Comparison of ENCODE assay signal across 12 cellular contexts in the genomic region with DNA sequence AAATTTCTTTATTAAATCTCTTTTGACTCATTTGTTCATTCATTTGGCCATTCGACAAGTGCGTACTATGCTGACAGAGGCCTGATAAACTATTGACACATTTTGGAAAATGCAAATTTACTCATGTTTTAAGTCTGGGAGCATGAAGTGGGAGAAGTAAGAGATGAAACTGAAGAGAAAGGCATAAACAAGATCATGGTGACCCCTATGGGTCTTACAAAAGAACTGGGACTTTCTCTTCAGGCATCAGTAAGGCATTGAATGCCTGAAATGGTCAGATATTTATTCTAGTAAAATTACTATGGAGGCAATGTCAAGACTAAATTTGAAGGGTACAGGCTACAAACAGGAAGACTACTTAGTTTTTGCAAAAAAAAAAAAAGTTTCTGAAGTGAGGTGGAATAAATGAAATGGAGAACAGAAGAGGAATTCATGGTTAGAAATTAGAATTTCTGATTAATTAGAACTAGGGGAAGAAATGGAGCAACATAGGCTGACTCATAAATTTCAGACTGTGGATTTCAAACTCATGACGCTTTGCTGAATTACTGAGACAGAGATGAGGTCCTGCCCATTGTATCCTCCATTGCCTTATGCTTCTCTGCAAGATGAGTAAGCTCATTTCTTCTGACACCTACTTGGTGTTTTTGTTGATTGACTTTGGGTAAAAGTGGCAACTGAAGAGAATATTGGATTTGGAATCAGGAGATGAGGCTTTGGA. TPM values are rescaled to one million over a fixed set of nuclear protein-coding genes. Genes with fewer than 3 reads are reported as not detected.
DNase-seq lines count a peak whose midpoint lies in the region; ATAC-seq, FAIRE-seq and TF ChIP-seq lines count a peak whose summit lies in the region.
"Had no signal": no experiment of that assay in that cellular context is flagged by ENCODE, and none has a peak within 500 bp of the region (broad histone marks: within the 10 kb centered on the region; RNA-seq: fewer than 3 reads in every experiment).

No MANE protein-coding gene starts in this region.

- no peak overlapping the region for H2AFZ ChIP-seq in hepatocyte

- H4K20me1 ChIP-seq in hepatocyte (ENCODE audit: insufficient read depth, poor library complexity, severe bottlenecking), result no peaks in the 10 kb centered on the region

- WGBS in A549 (ENCODE audit: missing lambda C conversion rate), result 62% methylated on average over 3 of the region's 3 CpGs
- WGBS in hepatocyte (ENCODE audit: low lambda C conversion rate, missing lambda C conversion rate), result 83% methylated on average over 3 of the region's 3 CpGs

- no peaks in the 10 kb centered on the region for H3K27me3 Mint-ChIP-seq in WTC11 (ENCODE audit: low read depth)
- H3K27me3 Mint-ChIP-seq in activated T-helper 2 cell treated with anti-CD3 and anti-CD28 coated beads, Interferon-gamma antibody, Interleukin-2, Interleukin-4, amounts not matched to agents 10 μg/mL and 5 μg/mL and 100 μg/mL, durations not matched to agents 14 hours and 24 hours and 36 hours (ENCODE audit: low read depth), result peaks cover 5% of the 10 kb centered on the region

- H3K9me2 ChIP-seq in hepatocyte (replicated peaks; ENCODE audit: insufficient read depth), result no peaks in the 10 kb centered on the region

- H3K4me3 ChIP-seq in A549 (no peak overlapping the region), hepatocyte (no peak overlapping the region)
- H3K4me3 ChIP-seq: tibial nerve had no signal

- no peak for DNase-seq in A549 (ENCODE audit: low read depth in 1 of 2, low spot score in 1 of 2)
- DNase-seq in HCEC 1CT, result peak; percentile 17
- no peak for DNase-seq in WTC11 (ENCODE audit: low spot score)
- no peak for DNase-seq in hepatocyte (ENCODE audit: low spot score)
- no peak for DNase-seq in HuH-7 (ENCODE audit: low spot score)
- DNase-seq in activated T-cell treated with anti-CD3 and anti-CD28 coated beads, Interleukin-2, amount 50 U/mL, for 1 hour, result no peak
- DNase-seq in globus pallidus (ENCODE audit: low spot score), result no peak
- DNase-seq in activated T-helper 2 cell treated with anti-CD3 and anti-CD28 coated beads, Interferon-gamma antibody, Interleukin-2, Interleukin-4, amounts not matched to agents 10 μg/mL and 5 μg/mL and 100 μg/mL, durations not matched to agents 14 hours and 24 hours and 36 hours (ENCODE audit: low spot score), result no peak
- DNase-seq: amniotic stem cell, retina had no signal

- H3K4me2 ChIP-seq in A549 (no peak overlapping the region), hepatocyte (no peak overlapping the region)

- H3K27me3 ChIP-seq in hepatocyte, result no peaks in the 10 kb centered on the region
- H3K27me3 ChIP-seq: tibial nerve had no signal

- ATAC-seq in A549 (peak in 1 of 2 experiments; percentile 70; a peak in 3 of 6 replicates), WTC11 (peak; percentile 70)

- H3K9me3 ChIP-seq in A549 (no peaks in the 10 kb centered on the region), hepatocyte (ENCODE audit: low read depth) (no peaks in the 10 kb centered on the region)
- H3K9me3 ChIP-seq: tibial nerve had no signal

- H3K4me1 ChIP-seq in A549, result no peaks in the 10 kb centered on the region
- H3K4me1 ChIP-seq in hepatocyte (ENCODE audit: insufficient read depth), result no peaks in the 10 kb centered on the region
- H3K4me1 ChIP-seq: tibial nerve had no signal

- POLR2A ChIA-PET in A549 (lab: Yijun Ruan, JAX), result no interaction called here
- POLR2A ChIA-PET in WTC11 (lab: Charles Lee), result no interaction called here

- H3K9me3 Mint-ChIP-seq in WTC11, result peaks cover 4% of the 10 kb centered on the region; the same call in 1 of the 2 replicates
- H3K9me3 Mint-ChIP-seq in activated T-helper 2 cell treated with anti-CD3 and anti-CD28 coated beads, Interferon-gamma antibody, Interleukin-2, Interleukin-4, amounts not matched to agents 10 μg/mL and 5 μg/mL and 100 μg/mL, durations not matched to agents 14 hours and 24 hours and 36 hours, result no peaks in the 10 kb centered on the region

- TF ChIP-seq CTCF in A549 (IDR thresholded peaks at IDR 0.05) (no peak), WTC11 (IDR thresholded peaks at IDR 0.05) (no peak), hepatocyte (IDR thresholded peaks at IDR 0.05; ENCODE audit: poor library complexity) (peak; percentile 30)

- intact Hi-C loops in activated T-helper 2 cell treated with anti-CD3 and anti-CD28 coated beads, Interferon-gamma antibody, Interleukin-2, Interleukin-4, amounts not matched to agents 10 μg/mL and 5 μg/mL and 100 μg/mL, durations not matched to agents 14 hours and 24 hours and 36 hours (cut with micrococcal nuclease), result no loop called here

- no peak for TF ChIP-seq POLR2A in A549 (IDR thresholded peaks at IDR 0.05; ENCODE audit: low read length)

- no peaks in the 10 kb centered on the region for H3K79me2 ChIP-seq in hepatocyte

- H3K4me3 Mint-ChIP-seq in WTC11, result no peak overlapping the region
- no peak overlapping the region for H3K4me3 Mint-ChIP-seq in activated T-helper 2 cell treated with anti-CD3 and anti-CD28 coated beads, Interferon-gamma antibody, Interleukin-2, Interleukin-4, amounts not matched to agents 10 μg/mL and 5 μg/mL and 100 μg/mL, durations not matched to agents 14 hours and 24 hours and 36 hours (ENCODE audit: low read depth)

- H3K36me3 ChIP-seq in hepatocyte (replicated peaks; ENCODE audit: insufficient read depth, low read depth), result no peaks in the 10 kb centered on the region
- H3K36me3 ChIP-seq: tibial nerve had no signal

- TF ChIP-seq EP300 in A549 (IDR thresholded peaks at IDR 0.05), result no peak

- peaks cover 21% of the 10 kb centered on the region for H3K36me3 Mint-ChIP-seq in WTC11
- H3K36me3 Mint-ChIP-seq in activated T-helper 2 cell treated with anti-CD3 and anti-CD28 coated beads, Interferon-gamma antibody, Interleukin-2, Interleukin-4, amounts not matched to agents 10 μg/mL and 5 μg/mL and 100 μg/mL, durations not matched to agents 14 hours and 24 hours and 36 hours (ENCODE audit: low read depth), result no peaks in the 10 kb centered on the region

- peaks cover 53% of the 10 kb centered on the region for H3K4me1 Mint-ChIP-seq in WTC11
- peaks cover 2% of the 10 kb centered on the region for H3K4me1 Mint-ChIP-seq in activated T-helper 2 cell treated with anti-CD3 and anti-CD28 coated beads, Interferon-gamma antibody, Interleukin-2, Interleukin-4, amounts not matched to agents 10 μg/mL and 5 μg/mL and 100 μg/mL, durations not matched to agents 14 hours and 24 hours and 36 hours (ENCODE audit: low read depth)

- 0 out of 2 replicates have a peak overlapping the region, but pooled peaks have one; percentile 50 for H3K27ac Mint-ChIP-seq in WTC11
- H3K27ac Mint-ChIP-seq in activated T-helper 2 cell treated with anti-CD3 and anti-CD28 coated beads, Interferon-gamma antibody, Interleukin-2, Interleukin-4, amounts not matched to agents 10 μg/mL and 5 μg/mL and 100 μg/mL, durations not matched to agents 14 hours and 24 hours and 36 hours, result no peak overlapping the region

- no peak overlapping the region for H3K27ac ChIP-seq in A549
- no peak overlapping the region for H3K27ac ChIP-seq in hepatocyte
- H3K27ac ChIP-seq: tibial nerve had no signal

- CTCF ChIA-PET in A549 (lab: Yijun Ruan, JAX) (no interaction called here), WTC11 (lab: Charles Lee) (interaction anchor here (0.6 to 1.2 kb wide), 3 partner anchors 30 to 799 kb away, joined by 3 to 4 read pairs (median 3); no protein-coding TSS in a partner anchor)

- no peak for FAIRE-seq in A549 (lab: Jason Lieb, UNC)

- TF ChIP-seq RAD21 in A549 (conservative IDR thresholded peaks at IDR 0.05 in 1 of 2, IDR thresholded peaks at IDR 0.05 in 1 of 2), result peak; percentile 19 to 46; a peak in 2 of 5 replicates

TF ChIP-seq in WTC11, 78 proteins besides CTCF, POLR2A, EP300 and RAD21 (continues in another document):
- TF ChIP-seq KAT7 (CRISPR knock-in tag; IDR thresholded peaks at IDR 0.05; ENCODE audit: borderline replicate concordance) (no peak), NR2C2 (CRISPR knock-in tag; IDR thresholded peaks at IDR 0.05) (no peak), EMX1 (CRISPR knock-in tag; IDR thresholded peaks at IDR 0.05) (no peak), ZNF317 (CRISPR knock-in tag; IDR thresholded peaks at IDR 0.05; ENCODE audit: borderline replicate concordance, low read depth) (no peak)

RNA-seq across cellular contexts. Expression of gene VSNL1, which starts 32.7 kb away (rescaled TPM):
- not detected in 2 replicates for polyA plus RNA-seq in A549 (2011; rRNA removed)
- not detected in 2 replicates for polyA plus RNA-seq in A549 (2012; cell fraction: cytosol; rRNA removed)
- not detected in 2 replicates for polyA plus RNA-seq in A549 (2012; cell fraction: nucleus; rRNA removed)
- not detected in 3 replicates for polyA plus RNA-seq in A549 (2017; fragmentation: RNase III; extraction: RNeasy Plus Mini Kit Qiagen cat#74134 plus additional on column Dnase treatment)
- polyA minus RNA-seq in A549 (2011; rRNA and poly(A)+ RNA removed), result not detected in 2 replicates
- 78.4 to 83.6 TPM (median 82.4 TPM) in 3 replicates for total RNA-seq in WTC11 (2021)
- 9.4 and 12.1 TPM in 2 replicates for total RNA-seq in hepatocyte
- polyA plus RNA-seq in hepatocyte, result 9.4 and 16.0 TPM in 2 replicates
- not detected in 2 replicates for total RNA-seq in activated T-helper 2 cell treated with anti-CD3 and anti-CD28 coated beads, Interferon-gamma antibody, Interleukin-2, Interleukin-4, amounts not matched to agents 10 μg/mL and 5 μg/mL and 100 μg/mL, durations not matched to agents 14 hours and 24 hours and 36 hours
- total RNA-seq: activated CD8-positive, alpha-beta memory T cell treated with anti-CD3 and anti-CD28 coated beads for 36 hours had no signal

RNA-seq across cellular contexts. Expression of gene RAD51AP2, which starts 55.0 kb away (rescaled TPM):
- not detected in 2 replicates for polyA plus RNA-seq in A549 (2011; rRNA removed)
- polyA plus RNA-seq in A549 (2012; cell fraction: cytosol; rRNA removed), result not detected in 2 replicates
- not detected in 2 replicates for polyA plus RNA-seq in A549 (2012; cell fraction: nucleus; rRNA removed)
- not detected in 3 replicates for polyA plus RNA-seq in A549 (2017; fragmentation: RNase III; extraction: RNeasy Plus Mini Kit Qiagen cat#74134 plus additional on column Dnase treatment)
- polyA minus RNA-seq in A549 (2011; rRNA and poly(A)+ RNA removed), result not detected in 2 replicates
- 0.26 to 0.37 TPM (median 0.30 TPM) in 3 replicates for total RNA-seq in WTC11 (2021)
- total RNA-seq in hepatocyte, result 0.24 and 0.40 TPM in 2 replicates
- 0.21 and 0.35 TPM in 2 replicates for polyA plus RNA-seq in hepatocyte
- not detected in 2 replicates for total RNA-seq in activated T-helper 2 cell treated with anti-CD3 and anti-CD28 coated beads, Interferon-gamma antibody, Interleukin-2, Interleukin-4, amounts not matched to agents 10 μg/mL and 5 μg/mL and 100 μg/mL, durations not matched to agents 14 hours and 24 hours and 36 hours
- total RNA-seq: activated CD8-positive, alpha-beta memory T cell treated with anti-CD3 and anti-CD28 coated beads for 36 hours; tibial nerve had no signal

Comparison
In these comparisons a context has a peak if more than half of its experiments do, and no peak if none do; other contexts are left out.
1. RNA of gene VSNL1, which starts 32.7 kb away (total RNA-seq): 78.4 to 83.6 TPM in WTC11 and 9.4 to 12.1 TPM in hepatocyte; not detected in activated T-helper 2 cell treated with anti-CD3 and anti-CD28 coated beads, Interferon-gamma antibody, Interleukin-2, Interleukin-4, amounts not matched to agents 10 μg/mL and 5 μg/mL and 100 μg/mL, durations not matched to agents 14 hours and 24 hours and 36 hours; every median in the first group is over 10 times any median in the second.